27 cellular contexts compared by ENCODE assay signal in the genomic region with DNA sequence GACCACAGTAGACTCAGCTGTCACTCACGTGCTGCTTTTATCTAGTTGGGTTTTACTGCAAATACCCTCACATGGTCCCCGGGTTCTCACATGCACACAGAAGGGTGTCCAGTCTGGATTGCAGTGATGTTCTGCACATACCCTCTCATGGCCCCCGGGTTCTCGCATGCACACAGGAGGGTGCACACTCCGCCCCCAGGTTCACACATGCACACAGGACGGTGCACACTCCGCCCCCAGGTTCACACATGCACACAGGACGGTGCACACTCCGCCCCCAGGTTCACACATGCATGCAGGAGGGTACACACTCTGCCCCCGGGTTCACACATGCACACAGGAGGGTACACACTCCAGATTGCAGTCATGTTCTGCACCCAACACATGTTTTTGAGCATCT.
"Had no signal": no experiment of that assay in that cellular context is flagged by ENCODE, and none has a peak within 500 bp of the region (broad histone marks: within the 10 kb centered on the region; RNA-seq: fewer than 3 reads in every experiment).

No MANE protein-coding gene starts in this region.

- H3K4me2 ChIP-seq: hepatocyte had no signal

- H3K4me1 Mint-ChIP-seq: activated T-helper 17 cell treated with anti-CD3 and anti-CD28 coated beads, Interleukin-2, amount 50 U/mL, for 72 hours; mesothelial cell of epicardium; naive B cell had no signal

- H3K9me3 Mint-ChIP-seq: activated T-cell treated with anti-CD3 and anti-CD28 coated beads, Interleukin-2, amount 50 U/mL, for 4 hours; activated T-helper 17 cell treated with anti-CD3 and anti-CD28 coated beads, Interleukin-2, amount 50 U/mL, for 72 hours; mesothelial cell of epicardium; naive B cell; neural crest cell; stimulated activated effector memory CD8-positive, alpha-beta T cell treated with anti-CD3 and anti-CD28 coated beads, Interleukin-12 subunit alpha, Interleukin-12 subunit beta, amount 100 ng/mL, for 72 hours; stimulated activated naive CD8-positive, alpha-beta T cell treated with anti-CD3 and anti-CD28 coated beads, Interleukin-15, Interleukin-2, amounts not matched to agents 100 ng/mL and 50 ng/mL, for 24 hours; T-helper 1 cell treated with Interleukin-12 subunit alpha and Interleukin-12 subunit beta and Interleukin-4 antibody, amounts not matched to agents 30 μg/mL and 1 μg/mL, for 36 hours had no signal

- H3K27ac ChIP-seq: body of pancreas, coronary artery, dorsolateral prefrontal cortex, hepatocyte, SK-N-MC, upper lobe of left lung, VCaP had no signal

- H3K9me3 ChIP-seq: body of pancreas, upper lobe of left lung had no signal

- H3K4me3 ChIP-seq: body of pancreas, coronary artery, dorsolateral prefrontal cortex, hepatocyte, SK-N-MC, upper lobe of left lung had no signal

- H3K27ac Mint-ChIP-seq: activated T-helper 17 cell treated with anti-CD3 and anti-CD28 coated beads, Interleukin-2, amount 50 U/mL, for 72 hours; mesothelial cell of epicardium; naive B cell; stimulated activated effector memory CD8-positive, alpha-beta T cell treated with anti-CD3 and anti-CD28 coated beads, Interleukin-12 subunit alpha, Interleukin-12 subunit beta, amount 100 ng/mL, for 72 hours; stimulated activated naive CD8-positive, alpha-beta T cell treated with anti-CD3 and anti-CD28 coated beads, Interleukin-15, Interleukin-2, amounts not matched to agents 100 ng/mL and 50 ng/mL, for 24 hours; T-helper 1 cell treated with Interleukin-12 subunit alpha and Interleukin-12 subunit beta and Interleukin-4 antibody, amounts not matched to agents 30 μg/mL and 1 μg/mL, for 36 hours had no signal

- ATAC-seq: activated T-cell treated with anti-CD3 and anti-CD28 coated beads, Interleukin-2, amount 50 U/mL, for 4 hours; activated T-helper 17 cell treated with anti-CD3 and anti-CD28 coated beads, Interleukin-2, amount 50 U/mL, for 72 hours; body of pancreas; left colon had no signal

- H3K4me3 Mint-ChIP-seq: activated T-cell treated with anti-CD3 and anti-CD28 coated beads, Interleukin-2, amount 50 U/mL, for 4 hours; activated T-helper 17 cell treated with anti-CD3 and anti-CD28 coated beads, Interleukin-2, amount 50 U/mL, for 72 hours; mesothelial cell of epicardium; naive B cell; neural crest cell; stimulated activated effector memory CD8-positive, alpha-beta T cell treated with anti-CD3 and anti-CD28 coated beads, Interleukin-12 subunit alpha, Interleukin-12 subunit beta, amount 100 ng/mL, for 72 hours; stimulated activated naive CD8-positive, alpha-beta T cell treated with anti-CD3 and anti-CD28 coated beads, Interleukin-15, Interleukin-2, amounts not matched to agents 100 ng/mL and 50 ng/mL, for 24 hours; T-helper 1 cell treated with Interleukin-12 subunit alpha and Interleukin-12 subunit beta and Interleukin-4 antibody, amounts not matched to agents 30 μg/mL and 1 μg/mL, for 36 hours had no signal

- H3K36me3 Mint-ChIP-seq: mesothelial cell of epicardium; naive B cell; stimulated activated effector memory CD8-positive, alpha-beta T cell treated with anti-CD3 and anti-CD28 coated beads, Interleukin-12 subunit alpha, Interleukin-12 subunit beta, amount 100 ng/mL, for 72 hours had no signal

- H3K4me1 ChIP-seq: body of pancreas had no signal

- H3K27me3 ChIP-seq: body of pancreas, dorsolateral prefrontal cortex, hepatocyte, upper lobe of left lung had no signal

- DNase-seq: activated CD4-positive, alpha-beta T cell treated with anti-CD3 and anti-CD28 coated beads for 4 hours; activated CD4-positive, alpha-beta T cell treated with anti-CD3 and anti-CD28 coated beads, Interleukin-2, amount 50 U/mL, for 48 hours; activated CD8-positive, alpha-beta memory T cell treated with anti-CD3 and anti-CD28 coated beads, Interleukin-2, amount 50 U/mL, for 4 hours; activated gamma-delta T cell treated with Interleukin-2 at 50 U/mL for 16 hours; activated naive CD4-positive, alpha-beta T cell treated with anti-CD3 and anti-CD28 coated beads, Interleukin-2, amount 50 U/mL, for 16 hours; activated T-cell treated with anti-CD3 and anti-CD28 coated beads, Interleukin-2, amount 50 U/mL, for 4 hours; effector memory CD4-positive, alpha-beta T cell; islet precursor cell; naive B cell; occipital lobe; stimulated activated CD4-positive, alpha-beta T cell treated with anti-CD3 and anti-CD28 coated beads, Interleukin-4, amount 100 ng/mL, for 24 hours; SW 1271; T-helper 9 cell had no signal

- H3K36me3 ChIP-seq: upper lobe of left lung had no signal

- H2AFZ ChIP-seq: hepatocyte had no signal
